ENCODE assay signal across 23 cellular contexts in the genomic region with DNA sequence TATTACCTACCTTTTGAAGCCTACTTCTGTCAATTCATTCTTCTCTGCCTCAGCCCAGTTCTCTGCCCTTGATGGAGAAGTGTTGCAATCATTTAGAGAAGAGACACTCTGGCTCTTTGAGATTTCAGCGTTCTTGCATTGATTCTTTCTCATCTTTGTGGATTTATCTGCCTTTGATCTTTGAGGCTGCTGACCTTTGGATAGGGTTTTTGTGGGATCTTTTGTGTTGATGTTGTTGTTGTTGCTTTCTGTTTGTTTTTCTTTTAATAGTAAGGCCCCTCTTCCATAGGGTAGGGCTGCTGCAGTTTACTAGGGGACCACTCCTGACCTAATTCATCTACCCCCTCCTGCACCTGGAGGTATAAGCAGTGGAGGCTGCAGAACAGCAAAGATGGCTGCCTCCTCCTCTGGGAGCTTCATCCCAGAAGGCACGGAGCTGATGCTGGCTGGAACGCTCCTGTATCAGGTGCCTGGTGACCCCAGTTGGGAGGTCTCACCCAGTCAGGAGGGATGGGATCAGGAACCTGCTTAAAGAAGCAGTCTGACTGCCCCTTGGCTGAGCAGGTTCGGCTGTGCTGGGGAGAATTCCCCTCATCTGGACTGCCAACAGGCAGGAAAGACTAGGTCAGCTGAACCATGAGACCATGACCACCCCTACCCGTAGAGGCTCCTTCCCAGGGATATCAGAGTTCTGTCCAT. TPM values are rescaled to one million over a fixed set of nuclear protein-coding genes. Genes with fewer than 3 reads are reported as not detected.
A peak's percentile ranks its signal among the peaks of the same experiment; 100 is the strongest.
DNase-seq lines count a peak whose midpoint lies in the region; ATAC-seq and TF ChIP-seq lines count a peak whose summit lies in the region.
"Had no signal": no experiment of that assay in that cellular context is flagged by ENCODE, and none has a peak within 500 bp of the region (broad histone marks: within the 10 kb centered on the region; RNA-seq: fewer than 3 reads in every experiment).

No MANE protein-coding gene starts in this region.

- DNase-seq in activated naive CD4-positive, alpha-beta T cell treated with Interleukin-2 at 50 U/mL for 16 hours: no peak
- DNase-seq in WTC11 (ENCODE audit: low spot score) (no peak), left kidney (ENCODE audit: low read depth, low spot score) (peak; percentile 66), glutamatergic neuron (no peak)
- DNase-seq: activated CD4-positive, CD25-positive, alpha-beta regulatory T cell treated with anti-CD3 and anti-CD28 coated beads, Interleukin-2, amount 50 U/mL, for 72 hours; erythroblast; HCEC 1CT; KBM-7; left ventricle myocardium inferior; NCI-H1092 treated with DMSO at 0.1 percent for 48 hours; NCI-H2107; NCI-H524 treated with DMSO at 0.1 percent for 48 hours; PC-3; sigmoid colon; T-helper 9 cell; uterus had no signal

- peaks cover 23% of the 10 kb centered on the region for H3K36me3 Mint-ChIP-seq in activated naive CD4-positive, alpha-beta T cell treated with anti-CD3 and anti-CD28 coated beads, Interleukin-2, amount 50 U/mL, for 24 hours
- H3K36me3 Mint-ChIP-seq in WTC11 (peaks cover 34% of the 10 kb centered on the region), glutamatergic neuron (ENCODE audit: unreplicated experiment) (peaks cover 30% of the 10 kb centered on the region)

- H3K4me3 Mint-ChIP-seq in activated naive CD4-positive, alpha-beta T cell treated with anti-CD3 and anti-CD28 coated beads, Interleukin-2, amount 50 U/mL, for 24 hours: peak overlapping the region; percentile 19
- H3K4me3 Mint-ChIP-seq in WTC11 (no peak overlapping the region), glutamatergic neuron (ENCODE audit: unreplicated experiment) (no peak overlapping the region)

- H3K9me3 Mint-ChIP-seq in activated naive CD4-positive, alpha-beta T cell treated with anti-CD3 and anti-CD28 coated beads, Interleukin-2, amount 50 U/mL, for 24 hours: peaks cover 5% of the 10 kb centered on the region
- peaks cover 35% of the 10 kb centered on the region for H3K9me3 Mint-ChIP-seq in WTC11
- H3K9me3 Mint-ChIP-seq in glutamatergic neuron (ENCODE audit: unreplicated experiment): peaks cover 18% of the 10 kb centered on the region

- CTCF ChIA-PET in WTC11 (lab: Charles Lee): interaction anchor here (1.0 to 1.9 kb wide), 2 partner anchors 19 to 29 kb away, joined by 4 to 6 read pairs; no protein-coding TSS in a partner anchor

- H3K9me3 ChIP-seq in thymus (ENCODE audit: control insufficient read depth): peaks cover 2% of the 10 kb centered on the region
- H3K9me3 ChIP-seq: uterus had no signal

- peaks cover 5% of the 10 kb centered on the region for H3K36me3 ChIP-seq in thymus (ENCODE audit: control insufficient read depth, insufficient read depth)
- H3K36me3 ChIP-seq: breast epithelium, gastroesophageal sphincter, left ventricle myocardium inferior, sigmoid colon, SJSA1, uterus had no signal

- peak overlapping the region; percentile 53 for H3K27ac ChIP-seq in thymus (ENCODE audit: low read depth)
- H3K27ac ChIP-seq: breast epithelium, gastroesophageal sphincter, left ventricle myocardium inferior, sigmoid colon, SJSA1, uterus had no signal

- TF ChIP-seq CTCF in WTC11 (IDR thresholded peaks at IDR 0.05) (no peak), glutamatergic neuron (IDR thresholded peaks at IDR 0.05; ENCODE audit: partially characterized antibody, unreplicated experiment) (no peak)

- H3K27me3 ChIP-seq in thymus (ENCODE audit: control insufficient read depth, insufficient read depth): no peaks in the 10 kb centered on the region
- H3K27me3 ChIP-seq: breast epithelium, gastroesophageal sphincter, sigmoid colon, SJSA1, uterus had no signal

- whole genome bisulfite sequencing in thymus: 89% methylated on average over 5 of the region's 5 CpGs

- peak overlapping the region; percentile 63 for H3K27ac Mint-ChIP-seq in activated naive CD4-positive, alpha-beta T cell treated with anti-CD3 and anti-CD28 coated beads, Interleukin-2, amount 50 U/mL, for 24 hours
- no peak overlapping the region for H3K27ac Mint-ChIP-seq in WTC11
- no peak overlapping the region for H3K27ac Mint-ChIP-seq in glutamatergic neuron (ENCODE audit: unreplicated experiment)

- POLR2A ChIA-PET in WTC11 (lab: Charles Lee): no interaction called here

- H3K4me1 Mint-ChIP-seq in activated naive CD4-positive, alpha-beta T cell treated with anti-CD3 and anti-CD28 coated beads, Interleukin-2, amount 50 U/mL, for 24 hours: peaks cover 93% of the 10 kb centered on the region
- H3K4me1 Mint-ChIP-seq in WTC11 (no peaks in the 10 kb centered on the region), glutamatergic neuron (ENCODE audit: low read depth, unreplicated experiment) (no peaks in the 10 kb centered on the region)

- no peaks in the 10 kb centered on the region for H3K27me3 Mint-ChIP-seq in activated naive CD4-positive, alpha-beta T cell treated with anti-CD3 and anti-CD28 coated beads, Interleukin-2, amount 50 U/mL, for 24 hours
- no peaks in the 10 kb centered on the region; the same call in 1 of the 2 replicates for H3K27me3 Mint-ChIP-seq in WTC11 (ENCODE audit: low read depth)
- H3K27me3 Mint-ChIP-seq in glutamatergic neuron (ENCODE audit: unreplicated experiment): peaks cover 3% of the 10 kb centered on the region

- peaks cover 34% of the 10 kb centered on the region for H3K4me1 ChIP-seq in thymus (ENCODE audit: control insufficient read depth, insufficient read depth, low read length)
- H3K4me1 ChIP-seq: breast epithelium, SJSA1 had no signal

- H3K4me3 ChIP-seq in thymus (ENCODE audit: low read length): no peak overlapping the region
- H3K4me3 ChIP-seq: breast epithelium, gastroesophageal sphincter, left ventricle myocardium inferior, sigmoid colon, SJSA1, uterus had no signal

- no peak for ATAC-seq in WTC11
- ATAC-seq in HG03175 (IDR thresholded peaks at IDR 0.05; ENCODE audit: unreplicated experiment): no peak
- ATAC-seq in GM18867 (IDR thresholded peaks at IDR 0.05; ENCODE audit: unreplicated experiment): no peak
- ATAC-seq: gastroesophageal sphincter, PC-3 had no signal

TF ChIP-seq in WTC11, 78 proteins besides CTCF, POLR2A, EP300 and RAD21:
- peak; percentile 90 for TF ChIP-seq GABPB1 (CRISPR knock-in tag; IDR thresholded peaks at IDR 0.05)
- TF ChIP-seq, protein P1, sequence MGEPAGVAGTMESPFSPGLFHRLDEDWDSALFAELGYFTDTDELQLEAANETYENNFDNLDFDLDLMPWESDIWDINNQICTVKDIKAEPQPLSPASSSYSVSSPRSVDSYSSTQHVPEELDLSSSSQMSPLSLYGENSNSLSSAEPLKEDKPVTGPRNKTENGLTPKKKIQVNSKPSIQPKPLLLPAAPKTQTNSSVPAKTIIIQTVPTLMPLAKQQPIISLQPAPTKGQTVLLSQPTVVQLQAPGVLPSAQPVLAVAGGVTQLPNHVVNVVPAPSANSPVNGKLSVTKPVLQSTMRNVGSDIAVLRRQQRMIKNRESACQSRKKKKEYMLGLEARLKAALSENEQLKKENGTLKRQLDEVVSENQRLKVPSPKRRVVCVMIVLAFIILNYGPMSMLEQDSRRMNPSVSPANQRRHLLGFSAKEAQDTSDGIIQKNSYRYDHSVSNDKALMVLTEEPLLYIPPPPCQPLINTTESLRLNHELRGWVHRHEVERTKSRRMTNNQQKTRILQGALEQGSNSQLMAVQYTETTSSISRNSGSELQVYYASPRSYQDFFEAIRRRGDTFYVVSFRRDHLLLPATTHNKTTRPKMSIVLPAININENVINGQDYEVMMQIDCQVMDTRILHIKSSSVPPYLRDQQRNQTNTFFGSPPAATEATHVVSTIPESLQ (CRISPR knock-in tag; IDR thresholded peaks at IDR 0.05): no peak

RNA-seq across cellular contexts. Expression of a gene that starts 28.0 kb away (rescaled TPM):
- total RNA-seq in WTC11 (2021) (32.5 to 34.6 TPM (median 33.3 TPM) in 3 replicates), glutamatergic neuron (ENCODE audit: unreplicated experiment) (33.1 TPM)
- polyA plus RNA-seq in thymus: 37.4 TPM
